9 cellular contexts compared by ENCODE assay signal in the genomic region with DNA sequence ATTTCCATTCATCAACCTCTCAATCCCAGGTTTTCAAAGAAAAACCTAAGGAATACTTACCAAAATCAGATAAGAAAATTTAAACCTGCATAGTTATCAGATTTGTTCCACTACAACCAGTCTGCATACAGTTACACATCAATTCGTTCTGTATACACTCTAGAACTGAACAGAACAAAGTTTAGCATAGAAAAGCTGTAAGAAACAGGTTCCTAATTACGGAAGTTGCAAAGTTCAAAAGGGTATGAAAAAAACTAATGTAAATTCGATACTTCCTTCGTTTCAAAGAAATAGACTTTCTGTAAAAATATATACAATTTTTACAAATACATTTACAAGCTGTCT. TPM values are rescaled to one million over a fixed set of nuclear protein-coding genes. Genes with fewer than 3 reads are reported as not detected.
A peak's percentile ranks its signal among the peaks of the same experiment; 100 is the strongest.
DNase-seq lines count a peak whose midpoint lies in the region; ATAC-seq, FAIRE-seq and TF ChIP-seq lines count a peak whose summit lies in the region.
"Had no signal": no experiment of that assay in that cellular context is flagged by ENCODE, and none has a peak within 500 bp of the region (broad histone marks: within the 10 kb centered on the region; RNA-seq: fewer than 3 reads in every experiment).

No MANE protein-coding gene starts in this region.

- no peaks in the 10 kb centered on the region for H3K27me3 Mint-ChIP-seq in T-helper 1 cell treated with Interleukin-12 subunit alpha and Interleukin-12 subunit beta and Interleukin-4 antibody, amounts not matched to agents 30 μg/mL and 1 μg/mL, for 36 hours (ENCODE audit: low read depth)

- intact Hi-C loops in stomach (cut with DNase I; ENCODE audit: low total_unique reads), result no loop called here

- no peaks in the 10 kb centered on the region for H3K27me3 ChIP-seq in keratinocyte (ENCODE audit: control insufficient read depth, extremely low read depth, insufficient read depth, low read length)
- no peaks in the 10 kb centered on the region for H3K27me3 ChIP-seq in stomach

- peak overlapping the region; percentile 90 to 98 (median 97) for H3K4me3 ChIP-seq in keratinocyte (ENCODE audit: control insufficient read depth in 2 of 3, extremely low read depth in 1 of 3, insufficient read depth in 2 of 3, low read depth in 1 of 3, low read length in 3 of 3)
- peak overlapping the region; percentile 74 to 99 (median 88) for H3K4me3 ChIP-seq in stomach

- peak overlapping the region; percentile 96 for H3K27ac Mint-ChIP-seq in T-helper 1 cell treated with Interleukin-12 subunit alpha and Interleukin-12 subunit beta and Interleukin-4 antibody, amounts not matched to agents 30 μg/mL and 1 μg/mL, for 36 hours
- H3K27ac Mint-ChIP-seq in activated naive CD4-positive, alpha-beta T cell treated with anti-CD3 and anti-CD28 coated beads, Interleukin-2, amount 50 U/mL, for 72 hours, result peak overlapping the region; percentile 96 to 99

- H3K9ac ChIP-seq in keratinocyte (ENCODE audit: control insufficient read depth, extremely low read depth, insufficient read depth, low read length), result peak overlapping the region; percentile 99

- TF ChIP-seq POLR2A in stomach (IDR thresholded peaks at IDR 0.05), result no peak

- peaks cover 36% of the 10 kb centered on the region for H3K4me1 Mint-ChIP-seq in T-helper 1 cell treated with Interleukin-12 subunit alpha and Interleukin-12 subunit beta and Interleukin-4 antibody, amounts not matched to agents 30 μg/mL and 1 μg/mL, for 36 hours (ENCODE audit: low read depth)

- peak overlapping the region; percentile 100 for H3K4me3 Mint-ChIP-seq in T-helper 1 cell treated with Interleukin-12 subunit alpha and Interleukin-12 subunit beta and Interleukin-4 antibody, amounts not matched to agents 30 μg/mL and 1 μg/mL, for 36 hours

- TF ChIP-seq EP300 in stomach (IDR thresholded peaks at IDR 0.05), result no peak

- WGBS in stomach, 5 donors, result 0 to 2% (median 1%) methylated on average over 4 of the region's 4 CpGs

- H3K4me1 ChIP-seq in keratinocyte (ENCODE audit: control insufficient read depth, extremely low read depth, insufficient read depth, low read length) (peaks cover 39% of the 10 kb centered on the region), stomach (peaks cover 52 to 67% (median 55%) of the 10 kb centered on the region in 4 donors)

- no peaks in the 10 kb centered on the region for H3K9me3 Mint-ChIP-seq in T-helper 1 cell treated with Interleukin-12 subunit alpha and Interleukin-12 subunit beta and Interleukin-4 antibody, amounts not matched to agents 30 μg/mL and 1 μg/mL, for 36 hours
- no peaks in the 10 kb centered on the region for H3K9me3 Mint-ChIP-seq in activated naive CD4-positive, alpha-beta T cell treated with anti-CD3 and anti-CD28 coated beads, Interleukin-2, amount 50 U/mL, for 72 hours

- DNase-seq in T-helper 1 cell (no peak), keratinocyte (ENCODE audit: low read depth, low spot score) (no peak), stomach (no peak), putamen (ENCODE audit: low spot score) (no peak)
- DNase-seq in activated naive CD4-positive, alpha-beta T cell treated with anti-CD3 and anti-CD28 coated beads, Interleukin-2, amount 50 U/mL, for 72 hours (ENCODE audit: low spot score in 2 of 2), result no peak

- no peak for FAIRE-seq in keratinocyte (lab: Jason Lieb, UNC)

- no peaks in the 10 kb centered on the region for H3K9me1 ChIP-seq in keratinocyte (ENCODE audit: control insufficient read depth, extremely low read depth, insufficient read depth, low read length)

- dilution Hi-C loops in keratinocyte (cut with MboI; ENCODE audit: extremely low pct_ligation_motif_present, low sequenced_read_pairs), result no loop called here

- peak overlapping the region; percentile 99 for H3K4me2 ChIP-seq in keratinocyte (ENCODE audit: control insufficient read depth, extremely low read depth, insufficient read depth, low read depth, low read length)

- no peak overlapping the region for H2AFZ ChIP-seq in keratinocyte (ENCODE audit: control insufficient read depth, low read length)

- peaks cover 67% of the 10 kb centered on the region for H3K79me2 ChIP-seq in keratinocyte (ENCODE audit: control insufficient read depth, insufficient read depth, low read length)

- H4K20me1 ChIP-seq in keratinocyte (ENCODE audit: control insufficient read depth, extremely low read depth, insufficient read depth, low read length), result peaks cover 56% of the 10 kb centered on the region

- H3K27ac ChIP-seq in keratinocyte (ENCODE audit: control insufficient read depth, insufficient read depth, low read length), result peak overlapping the region; percentile 98
- peak overlapping the region in 4 of 5 donors; percentile 94 to 100 (median 100) for H3K27ac ChIP-seq in stomach

- TF ChIP-seq CTCF in keratinocyte (optimal IDR thresholded peaks at IDR 0.05 in 1 of 3, IDR thresholded peaks at IDR 0.05 in 1 of 3, conservative IDR thresholded peaks at IDR 0.05 in 1 of 3; ENCODE audit: extremely low read depth in 1 of 3, insufficient read depth in 2 of 3, low read length in 3 of 3) (no peak), stomach (IDR thresholded peaks at IDR 0.05) (no peak)

- peaks cover 74% of the 10 kb centered on the region for H3K36me3 Mint-ChIP-seq in T-helper 1 cell treated with Interleukin-12 subunit alpha and Interleukin-12 subunit beta and Interleukin-4 antibody, amounts not matched to agents 30 μg/mL and 1 μg/mL, for 36 hours (ENCODE audit: low read depth)
- peaks cover 60 to 77% of the 10 kb centered on the region in 2 donors for H3K36me3 Mint-ChIP-seq in activated naive CD4-positive, alpha-beta T cell treated with anti-CD3 and anti-CD28 coated beads, Interleukin-2, amount 50 U/mL, for 72 hours

- H3K36me3 ChIP-seq in keratinocyte (ENCODE audit: control insufficient read depth in 2 of 2, extremely low read depth in 1 of 2, insufficient read depth in 2 of 2, low read length in 2 of 2), result peaks cover 24 to 59% of the 10 kb centered on the region in 2 experiments
- peaks cover 55 to 64% (median 63%) of the 10 kb centered on the region in 4 donors for H3K36me3 ChIP-seq in stomach

- no peak for ATAC-seq in activated naive CD4-positive, alpha-beta T cell treated with anti-CD3 and anti-CD28 coated beads, Interleukin-2, amount 50 U/mL, for 72 hours
- ATAC-seq in HG03521 (IDR thresholded peaks at IDR 0.05; ENCODE audit: unreplicated experiment), result no peak
- no peak for ATAC-seq in GM18870 (IDR thresholded peaks at IDR 0.05; ENCODE audit: unreplicated experiment)
- ATAC-seq: activated CD4-positive, CD25-positive, alpha-beta regulatory T cell treated with anti-CD3 and anti-CD28 coated beads, Interleukin-2, amount 50 U/mL, for 24 hours had no signal

- H3K9me3 ChIP-seq in keratinocyte (ENCODE audit: control insufficient read depth, low read depth, low read length) (no peaks in the 10 kb centered on the region), stomach (no peaks in the 10 kb centered on the region)

RNA-seq across cellular contexts. Expression of gene MCL1, which starts 3.1 kb away (rescaled TPM):
- 100 to 1,000 TPM; 277 to 307 TPM for total RNA-seq in activated naive CD4-positive, alpha-beta T cell treated with anti-CD3 and anti-CD28 coated beads, Interleukin-2, amount 50 U/mL, for 72 hours
- polyA plus RNA-seq in keratinocyte (105 to 237 TPM (median 156 TPM) in 3 replicates), stomach (100 to 1,000 TPM in 2 of 3 donors, 10 to 100 TPM in 1; 77.7 to 127 (median 115) TPM)
- polyA plus RNA-seq in keratinocyte (2011; ENCODE audit: low read depth), result 301 TPM
- polyA plus RNA-seq in keratinocyte (2011; cell fraction: cytosol; rRNA removed), result 85.0 and 142 TPM in 2 replicates
- 241 and 336 TPM in 2 replicates for polyA plus RNA-seq in keratinocyte (2011; cell fraction: nucleus; rRNA removed)
- 139 and 235 TPM in 2 replicates for polyA plus RNA-seq in keratinocyte (2012; ENCODE audit: low replicate concordance)
- 75.7 to 233 TPM (median 111 TPM) in 3 replicates for polyA minus RNA-seq in keratinocyte
- 164 TPM for polyA minus RNA-seq in keratinocyte (2011; cell fraction: cytosol; rRNA and poly(A)+ RNA removed)
- polyA minus RNA-seq in keratinocyte (2011; cell fraction: nucleus; rRNA and poly(A)+ RNA removed), result 148 and 203 TPM in 2 replicates
- total RNA-seq in stomach, result 100 to 1,000 TPM in 4 of 5 donors, 10 to 100 TPM in 1; 87.5 to 330 (median 142) TPM

RNA-seq across cellular contexts. Expression of gene ADAMTSL4, which starts 27.1 kb away (rescaled TPM):
- total RNA-seq in activated naive CD4-positive, alpha-beta T cell treated with anti-CD3 and anti-CD28 coated beads, Interleukin-2, amount 50 U/mL, for 72 hours, result 1 to 10 TPM in 1 of 2 donors, under 1 TPM in 1; 0.96 to 2.9 TPM
- 7.0 to 22.8 TPM (median 7.0 TPM) in 3 replicates for polyA plus RNA-seq in keratinocyte
- polyA plus RNA-seq in keratinocyte (2011; ENCODE audit: low read depth), result 29.1 TPM
- polyA plus RNA-seq in keratinocyte (2011; cell fraction: cytosol; rRNA removed), result 13.1 and 16.6 TPM in 2 replicates
- polyA plus RNA-seq in keratinocyte (2011; cell fraction: nucleus; rRNA removed), result 105 and 147 TPM in 2 replicates
- 8.6 and 128 TPM in 2 replicates for polyA plus RNA-seq in keratinocyte (2012; ENCODE audit: low replicate concordance)
- polyA minus RNA-seq in keratinocyte, result 7.5 to 15.6 TPM (median 14.2 TPM) in 3 replicates
- polyA minus RNA-seq in keratinocyte (2011; cell fraction: cytosol; rRNA and poly(A)+ RNA removed), result 13.2 TPM
- 33.8 and 40.9 TPM in 2 replicates for polyA minus RNA-seq in keratinocyte (2011; cell fraction: nucleus; rRNA and poly(A)+ RNA removed)
- 10 to 100 TPM in 3 of 5 donors, 1 to 10 TPM in 2; 4.9 to 32.3 (median 11.7) TPM for total RNA-seq in stomach
- polyA plus RNA-seq in stomach, result 10 to 100 TPM in 1 of 3 donors, 1 to 10 TPM in 2; 7.5 to 54.2 (median 8.7) TPM

RNA-seq across cellular contexts. Expression of gene ENSA, which starts 53.1 kb away (rescaled TPM):
- total RNA-seq in activated naive CD4-positive, alpha-beta T cell treated with anti-CD3 and anti-CD28 coated beads, Interleukin-2, amount 50 U/mL, for 72 hours, result 100 to 1,000 TPM; 133 to 183 TPM
- 76.8 to 157 TPM (median 102 TPM) in 3 replicates for polyA plus RNA-seq in keratinocyte
- polyA plus RNA-seq in keratinocyte (2011; ENCODE audit: low read depth), result 59.7 TPM
- 99.0 and 125 TPM in 2 replicates for polyA plus RNA-seq in keratinocyte (2011; cell fraction: cytosol; rRNA removed)
- 56.9 and 69.4 TPM in 2 replicates for polyA plus RNA-seq in keratinocyte (2011; cell fraction: nucleus; rRNA removed)
- 87.5 and 131 TPM in 2 replicates for polyA plus RNA-seq in keratinocyte (2012; ENCODE audit: low replicate concordance)
- polyA minus RNA-seq in keratinocyte, result 13.2 to 36.5 TPM (median 22.0 TPM) in 3 replicates
- polyA minus RNA-seq in keratinocyte (2011; cell fraction: cytosol; rRNA and poly(A)+ RNA removed), result 27.0 TPM
- polyA minus RNA-seq in keratinocyte (2011; cell fraction: nucleus; rRNA and poly(A)+ RNA removed), result 7.9 and 12.7 TPM in 2 replicates
- 100 to 1,000 TPM; 106 to 349 (median 133) TPM for total RNA-seq in stomach
- 100 to 1,000 TPM; 119 to 207 (median 150) TPM for polyA plus RNA-seq in stomach
